In the genomic region with DNA sequence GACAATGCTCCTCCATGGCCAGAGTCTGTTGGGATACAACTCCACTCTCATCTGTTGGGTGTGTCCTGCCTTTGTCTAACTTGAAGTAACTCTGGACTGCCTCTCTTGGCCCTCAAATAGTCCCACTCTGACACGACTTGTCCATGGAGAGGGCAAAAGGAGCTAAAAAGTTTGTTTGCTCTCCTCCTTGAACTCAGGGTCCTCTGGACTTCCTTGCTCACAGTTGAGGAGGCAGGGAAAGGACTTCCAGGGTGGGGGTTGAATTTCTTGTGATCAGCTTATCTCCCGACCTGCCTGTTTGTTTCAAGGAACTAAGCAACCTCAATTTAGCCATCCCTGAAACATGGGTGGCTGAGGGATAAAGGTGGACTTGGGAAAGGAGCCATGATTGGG, we compare ENCODE assay signal across 22 cellular contexts. TPM values are rescaled to one million over a fixed set of nuclear protein-coding genes. Genes with fewer than 3 reads are reported as not detected.
DNase-seq lines count a peak whose midpoint lies in the region; ATAC-seq and TF ChIP-seq lines count a peak whose summit lies in the region.
"Had no signal": no experiment of that assay in that cellular context is flagged by ENCODE, and none has a peak within 500 bp of the region (broad histone marks: within the 10 kb centered on the region; RNA-seq: fewer than 3 reads in every experiment).

No MANE protein-coding gene starts in this region.

- H3K9me3 ChIP-seq in left lung (no peaks in the 10 kb centered on the region), stomach smooth muscle (ENCODE audit: control insufficient read depth in 2 of 2, low read length in 2 of 2) (no peaks in the 10 kb centered on the region), SJCRH30 (replicated peaks) (no peaks in the 10 kb centered on the region)
- H3K9me3 ChIP-seq: A549, SK-N-SH, thyroid gland had no signal

- no peak for TF ChIP-seq CTCF in activated CD8-positive, alpha-beta T cell treated with anti-CD3 and anti-CD28 coated beads for 36 hours (IDR thresholded peaks at IDR 0.05)
- TF ChIP-seq CTCF in left lung (IDR thresholded peaks at IDR 0.05) = no peak

- peaks cover 36% of the 10 kb centered on the region for H3K4me1 Mint-ChIP-seq in activated CD8-positive, alpha-beta T cell treated with anti-CD3 and anti-CD28 coated beads for 36 hours (ENCODE audit: low read depth)
- peaks cover 10% of the 10 kb centered on the region for H3K4me1 Mint-ChIP-seq in activated CD8-positive, alpha-beta T cell treated with anti-CD3 and anti-CD28 coated beads, Interleukin-2, amount 10 ng/mL, durations not matched to agents 7 days and 5 days (ENCODE audit: low read depth)
- peaks cover 20% of the 10 kb centered on the region for H3K4me1 Mint-ChIP-seq in activated naive CD8-positive, alpha-beta T cell (ENCODE audit: low read depth)
- H3K4me1 Mint-ChIP-seq: CD14-positive monocyte had no signal

- POLR2A ChIA-PET in activated CD8-positive, alpha-beta T cell treated with anti-CD3 and anti-CD28 coated beads for 36 hours (lab: Charles Lee) = interaction anchor here (0.6 to 1.5 kb wide), 4 partner anchors 9 to 17 kb away, joined by 3 to 5 read pairs (median 4); no protein-coding TSS in a partner anchor
- POLR2A ChIA-PET in activated CD8-positive, alpha-beta T cell treated with anti-CD3 and anti-CD28 coated beads, Interleukin-2, amount 10 ng/mL, durations not matched to agents 7 days and 5 days (lab: Charles Lee) = interaction anchor here (1.2 kb wide), 1 partner anchor 11 kb away, joined by 3 read pairs; a partner anchor contains a TSS

- peaks cover 11% of the 10 kb centered on the region for H3K36me3 Mint-ChIP-seq in activated CD8-positive, alpha-beta T cell treated with anti-CD3 and anti-CD28 coated beads for 36 hours (ENCODE audit: low read depth)
- H3K36me3 Mint-ChIP-seq in activated CD8-positive, alpha-beta T cell treated with anti-CD3 and anti-CD28 coated beads, Interleukin-2, amount 10 ng/mL, durations not matched to agents 7 days and 5 days (ENCODE audit: low read depth) = peaks cover 3% of the 10 kb centered on the region
- peaks cover 5% of the 10 kb centered on the region for H3K36me3 Mint-ChIP-seq in activated naive CD8-positive, alpha-beta T cell
- H3K36me3 Mint-ChIP-seq: CD14-positive monocyte had no signal

- H3K4me3 ChIP-seq in left lung (no peak overlapping the region), stomach smooth muscle (ENCODE audit: low read length in 2 of 2) (no peak overlapping the region), SJCRH30 (no peak overlapping the region)
- H3K4me3 ChIP-seq: A549, thyroid gland had no signal

- CTCF ChIA-PET in activated CD8-positive, alpha-beta T cell treated with anti-CD3 and anti-CD28 coated beads for 36 hours (lab: Charles Lee) = interaction anchor here (1.2 to 3.2 kb wide), 3 partner anchors 16 to 101 kb away, joined by 4 to 11 read pairs (median 9); no protein-coding TSS in a partner anchor
- CTCF ChIA-PET in activated CD8-positive, alpha-beta T cell treated with anti-CD3 and anti-CD28 coated beads, Interleukin-2, amount 10 ng/mL, durations not matched to agents 7 days and 5 days (lab: Charles Lee) = interaction anchor here (1.0 to 3.2 kb wide), 4 partner anchors 9 to 102 kb away, joined by 3 to 11 read pairs (median 7); no protein-coding TSS in a partner anchor

- H3K36me3 ChIP-seq in left lung (peaks cover 0 to 16% of the 10 kb centered on the region in 2 donors), stomach smooth muscle (ENCODE audit: control insufficient read depth in 2 of 2, insufficient read depth in 2 of 2, low read length in 2 of 2) (peaks cover 13 to 15% of the 10 kb centered on the region in 2 donors), SJCRH30 (peaks cover 1% of the 10 kb centered on the region; the same call in 1 of the 2 replicates)

- H3K4me3 Mint-ChIP-seq in activated CD8-positive, alpha-beta T cell treated with anti-CD3 and anti-CD28 coated beads for 36 hours = no peak overlapping the region
- no peak overlapping the region for H3K4me3 Mint-ChIP-seq in activated CD8-positive, alpha-beta T cell treated with anti-CD3 and anti-CD28 coated beads, Interleukin-2, amount 10 ng/mL, durations not matched to agents 7 days and 5 days
- H3K4me3 Mint-ChIP-seq in activated naive CD8-positive, alpha-beta T cell = no peak overlapping the region
- H3K4me3 Mint-ChIP-seq: CD14-positive monocyte had no signal

- H3K27me3 ChIP-seq in left lung = no peaks in the 10 kb centered on the region
- H3K27me3 ChIP-seq in stomach smooth muscle (ENCODE audit: control insufficient read depth in 1 of 2, insufficient read depth in 2 of 2, low read length in 2 of 2) = no peaks in the 10 kb centered on the region
- no peaks in the 10 kb centered on the region for H3K27me3 ChIP-seq in SJCRH30
- H3K27me3 ChIP-seq: thyroid gland had no signal

- peak overlapping the region; percentile 39 for H3K27ac Mint-ChIP-seq in activated CD8-positive, alpha-beta T cell treated with anti-CD3 and anti-CD28 coated beads for 36 hours
- H3K27ac Mint-ChIP-seq in activated CD8-positive, alpha-beta T cell treated with anti-CD3 and anti-CD28 coated beads, Interleukin-2, amount 10 ng/mL, durations not matched to agents 7 days and 5 days = no peak overlapping the region
- H3K27ac Mint-ChIP-seq in activated naive CD8-positive, alpha-beta T cell = peak overlapping the region; percentile 85
- H3K27ac Mint-ChIP-seq: CD14-positive monocyte had no signal

- intact Hi-C loops in activated CD8-positive, alpha-beta T cell treated with anti-CD3 and anti-CD28 coated beads for 36 hours (cut with micrococcal nuclease) = no loop called here
- intact Hi-C loops in left lung (cut with DNase I) = no loop called here

- H3K27ac ChIP-seq in left lung = no peak overlapping the region
- peak overlapping the region; percentile 58 for H3K27ac ChIP-seq in stomach smooth muscle (ENCODE audit: low read length)
- no peak overlapping the region for H3K27ac ChIP-seq in SJCRH30
- H3K27ac ChIP-seq: A549, thyroid gland had no signal

- no peak for ATAC-seq in activated CD8-positive, alpha-beta T cell treated with anti-CD3 and anti-CD28 coated beads for 36 hours
- ATAC-seq in activated CD8-positive, alpha-beta T cell treated with anti-CD3 and anti-CD28 coated beads, Interleukin-2, amount 10 ng/mL, durations not matched to agents 7 days and 5 days = no peak
- ATAC-seq in left lung = peak; percentile 69
- ATAC-seq in HG03432 (IDR thresholded peaks at IDR 0.05; ENCODE audit: unreplicated experiment) = no peak
- ATAC-seq: left lobe of liver, sciatic nerve had no signal

- no peaks in the 10 kb centered on the region for H3K4me1 ChIP-seq in left lung
- peaks cover 20% of the 10 kb centered on the region for H3K4me1 ChIP-seq in stomach smooth muscle (ENCODE audit: control insufficient read depth, insufficient read depth, low read length)
- H3K4me1 ChIP-seq in SJCRH30 = no peaks in the 10 kb centered on the region

- no peaks in the 10 kb centered on the region for H3K9me3 Mint-ChIP-seq in activated CD8-positive, alpha-beta T cell treated with anti-CD3 and anti-CD28 coated beads for 36 hours
- H3K9me3 Mint-ChIP-seq in activated CD8-positive, alpha-beta T cell treated with anti-CD3 and anti-CD28 coated beads, Interleukin-2, amount 10 ng/mL, durations not matched to agents 7 days and 5 days (ENCODE audit: insufficient read depth) = no peaks in the 10 kb centered on the region
- H3K9me3 Mint-ChIP-seq in activated naive CD8-positive, alpha-beta T cell (ENCODE audit: low read depth) = no peaks in the 10 kb centered on the region
- H3K9me3 Mint-ChIP-seq: CD14-positive monocyte had no signal

- DNase-seq in activated CD8-positive, alpha-beta T cell treated with anti-CD3 and anti-CD28 coated beads for 36 hours = no peak
- DNase-seq in activated CD8-positive, alpha-beta T cell treated with anti-CD3 and anti-CD28 coated beads, Interleukin-2, amount 10 ng/mL, durations not matched to agents 7 days and 5 days = no peak
- DNase-seq in left lung = no peak
- no peak for DNase-seq in AG08395 (ENCODE audit: low spot score)
- no peak for DNase-seq in SJCRH30
- DNase-seq: anterior cingulate cortex, DMS53, foreskin melanocyte, Kasumi-1, NCI-H1105, NCI-H2171, NCI-H774, thyroid gland had no signal

- no peaks in the 10 kb centered on the region for H3K27me3 Mint-ChIP-seq in activated CD8-positive, alpha-beta T cell treated with anti-CD3 and anti-CD28 coated beads for 36 hours
- no peaks in the 10 kb centered on the region for H3K27me3 Mint-ChIP-seq in activated CD8-positive, alpha-beta T cell treated with anti-CD3 and anti-CD28 coated beads, Interleukin-2, amount 10 ng/mL, durations not matched to agents 7 days and 5 days (ENCODE audit: low read depth)
- H3K27me3 Mint-ChIP-seq in activated naive CD8-positive, alpha-beta T cell = no peaks in the 10 kb centered on the region

- no peak overlapping the region for H3K9ac ChIP-seq in stomach smooth muscle (ENCODE audit: low read length in 2 of 2)
- H3K9ac ChIP-seq: SK-N-SH had no signal

RNA-seq across cellular contexts. Expression of a gene that starts 11.7 kb away (rescaled TPM):
- 10 to 100 TPM; 14.6 to 16.4 TPM for total RNA-seq in activated CD8-positive, alpha-beta T cell treated with anti-CD3 and anti-CD28 coated beads for 36 hours
- total RNA-seq in activated CD8-positive, alpha-beta T cell treated with anti-CD3 and anti-CD28 coated beads, Interleukin-2, amount 10 ng/mL, durations not matched to agents 7 days and 5 days = 1 to 10 TPM; 5.1 to 5.5 TPM
- 10 to 100 TPM in 1 of 2 donors, 1 to 10 TPM in 1; 8.8 to 14.4 TPM for total RNA-seq in left lung
- 18.2 and 18.5 TPM in 2 replicates for total RNA-seq in SJCRH30 (2014; rRNA removed; shearing (Covaris generic))

RNA-seq across cellular contexts. Expression of a gene that starts 43.2 kb away (rescaled TPM):
- total RNA-seq in activated CD8-positive, alpha-beta T cell treated with anti-CD3 and anti-CD28 coated beads for 36 hours = under 1 TPM in 1 of 2 experiments, not detected in 1; 0.11 TPM
- total RNA-seq in activated CD8-positive, alpha-beta T cell treated with anti-CD3 and anti-CD28 coated beads, Interleukin-2, amount 10 ng/mL, durations not matched to agents 7 days and 5 days = not detected
- total RNA-seq in left lung = under 1 TPM; 0.44 to 0.58 TPM
- total RNA-seq in SJCRH30 (2014; rRNA removed; shearing (Covaris generic)) = not detected in 2 replicates
- total RNA-seq: left lobe of liver, osteocyte had no signal
